ENCODE assay signal across 8 cellular contexts in the genomic region with DNA sequence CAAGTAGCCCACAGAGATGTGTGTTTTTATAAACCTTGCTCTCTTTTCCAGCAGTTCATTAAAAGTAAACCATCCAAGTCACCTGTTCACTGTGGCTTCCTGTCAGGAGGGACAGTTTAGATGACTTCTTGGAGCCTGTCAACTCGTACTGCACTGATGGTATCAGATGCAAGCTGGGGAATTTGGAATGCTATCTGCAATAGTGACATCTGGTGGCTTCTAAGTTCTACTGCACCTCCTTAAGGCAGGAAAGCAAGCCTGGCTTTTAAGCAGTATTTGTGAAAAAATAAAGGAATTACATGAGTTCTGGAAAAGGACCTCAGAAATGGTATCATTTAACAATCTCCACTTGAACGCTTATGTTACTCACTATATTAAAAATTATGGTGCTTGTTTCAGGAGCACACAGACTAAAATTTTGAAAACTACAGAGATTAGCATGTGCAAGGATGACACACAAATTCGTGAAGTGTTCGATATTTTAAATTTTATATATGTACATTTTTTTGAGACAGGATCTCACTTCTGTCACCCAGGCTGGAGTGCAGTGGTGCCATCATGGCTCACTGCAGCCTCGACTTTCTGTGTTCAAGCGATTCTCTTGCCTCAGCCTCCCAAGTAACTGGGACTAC.
DNase-seq lines count a peak whose midpoint lies in the region; ATAC-seq and TF ChIP-seq lines count a peak whose summit lies in the region.

No MANE protein-coding gene starts in this region.

- no peaks in the 10 kb centered on the region for H3K9me3 Mint-ChIP-seq in CD8-positive, alpha-beta T cell
- H3K9me3 Mint-ChIP-seq in activated B cell treated with CpG ODN at 0.5 μM for 24 hours: no peaks in the 10 kb centered on the region

- H3K27me3 Mint-ChIP-seq in CD8-positive, alpha-beta T cell (ENCODE audit: low read depth): no peaks in the 10 kb centered on the region
- H3K27me3 Mint-ChIP-seq in activated B cell treated with CpG ODN at 0.5 μM for 24 hours: peaks cover 2% of the 10 kb centered on the region

- H3K4me3 ChIP-seq in CD8-positive, alpha-beta T cell (ENCODE audit: low read depth, low read length): no peak overlapping the region

- peaks cover 5% of the 10 kb centered on the region for H3K4me1 ChIP-seq in CD8-positive, alpha-beta T cell (ENCODE audit: insufficient read depth, low read length)

- ATAC-seq in CD8-positive, alpha-beta T cell: peak; percentile 71
- ATAC-seq in GM18858 (IDR thresholded peaks at IDR 0.05; ENCODE audit: unreplicated experiment) (peak; percentile 99), HG02943 (IDR thresholded peaks at IDR 0.05; ENCODE audit: low read depth, unreplicated experiment) (peak; percentile 73), activated B cell treated with CpG ODN at 0.5 μM for 24 hours (ENCODE audit: low read depth) (peak; percentile 37), Right ventricle myocardium superior (ENCODE audit: poor library complexity) (peak; percentile 79)

- no peaks in the 10 kb centered on the region for H3K36me3 ChIP-seq in CD8-positive, alpha-beta T cell (ENCODE audit: insufficient read depth, low read length)

- CTCF ChIA-PET in CD8-positive, alpha-beta T cell (lab: Charles Lee): interaction anchor here (1.5 to 2.0 kb wide), 2 partner anchors 8 to 11 kb away, joined by 5 read pairs; no protein-coding TSS in a partner anchor
- CTCF ChIA-PET in activated B cell treated with CpG ODN at 0.5 μM for 24 hours (lab: Charles Lee): no interaction called here

- H3K27me3 ChIP-seq in CD8-positive, alpha-beta T cell (ENCODE audit: insufficient read depth, low read length): no peaks in the 10 kb centered on the region

- peak; percentile 79 for TF ChIP-seq CTCF in CD8-positive, alpha-beta T cell (IDR thresholded peaks at IDR 0.05)
- no peak for TF ChIP-seq CTCF in activated B cell treated with CpG ODN at 0.5 μM for 24 hours (IDR thresholded peaks at IDR 0.05)

- no peaks in the 10 kb centered on the region for H3K36me3 Mint-ChIP-seq in CD8-positive, alpha-beta T cell
- no peaks in the 10 kb centered on the region for H3K36me3 Mint-ChIP-seq in activated B cell treated with CpG ODN at 0.5 μM for 24 hours (ENCODE audit: low read depth)

- peaks cover 4% of the 10 kb centered on the region for H3K4me1 Mint-ChIP-seq in CD8-positive, alpha-beta T cell (ENCODE audit: low read depth)
- H3K4me1 Mint-ChIP-seq in activated B cell treated with CpG ODN at 0.5 μM for 24 hours: no peaks in the 10 kb centered on the region

- no peak overlapping the region for H3K4me3 Mint-ChIP-seq in CD8-positive, alpha-beta T cell
- H3K4me3 Mint-ChIP-seq in activated B cell treated with CpG ODN at 0.5 μM for 24 hours: no peak overlapping the region

- POLR2A ChIA-PET in CD8-positive, alpha-beta T cell (lab: Charles Lee): no interaction called here
- POLR2A ChIA-PET in activated B cell treated with CpG ODN at 0.5 μM for 24 hours (lab: Charles Lee): no interaction called here

- intact Hi-C loops in CD8-positive, alpha-beta T cell (cut with DNase I, micrococcal nuclease): loop anchor here in 1 of 2 experiments (2.0 kb wide), 1 partner anchor 38 kb away; no protein-coding TSS in a partner anchor
- intact Hi-C loops in activated B cell treated with CpG ODN at 0.5 μM for 24 hours (cut with micrococcal nuclease) (loop anchor here (2.0 kb wide), 2 partner anchors 38 to 526 kb away; no protein-coding TSS in a partner anchor), Right ventricle myocardium superior (cut with DNase I) (no loop called here)

- no peak for DNase-seq in CD8-positive, alpha-beta T cell
- DNase-seq in NCI-H1930 (lab: John Stamatoyannopoulos, UW): peak; percentile 27 to 36
- no peak for DNase-seq in activated B cell treated with CpG ODN at 0.5 μM for 24 hours
- DNase-seq in Right ventricle myocardium superior: no peak
- DNase-seq in retina: peak; percentile 58
- no peak for DNase-seq in stimulated activated CD4-positive, alpha-beta T cell treated with anti-CD3 and anti-CD28 coated beads, Interleukin-1b, Interleukin-23, amount 100 ng/mL, for 48 hours

- H3K9me3 ChIP-seq in CD8-positive, alpha-beta T cell (ENCODE audit: low read length): no peaks in the 10 kb centered on the region

- H3K27ac ChIP-seq in CD8-positive, alpha-beta T cell (ENCODE audit: low read depth, low read length): no peak overlapping the region

- no peak overlapping the region for H3K27ac Mint-ChIP-seq in CD8-positive, alpha-beta T cell
- H3K27ac Mint-ChIP-seq in activated B cell treated with CpG ODN at 0.5 μM for 24 hours: no peak overlapping the region

Comparison
In these comparisons a context has a peak if more than half of its experiments do, and no peak if none do; other contexts are left out.
1. ATAC-seq: peak in every context shown above with its lines; median percentile 99 in GM18858; 79 in Right ventricle myocardium superior; 73 in HG02943; 71 in CD8-positive, alpha-beta T cell; 37 in activated B cell treated with CpG ODN at 0.5 μM for 24 hours.
2. DNase-seq: peak in NCI-H1930 (2 of 2) and retina (single experiment); none in CD8-positive, alpha-beta T cell (0 of 7), activated B cell treated with CpG ODN at 0.5 μM for 24 hours (single experiment), Right ventricle myocardium superior (single experiment) and stimulated activated CD4-positive, alpha-beta T cell treated with anti-CD3 and anti-CD28 coated beads, Interleukin-1b, Interleukin-23, amount 100 ng/mL, for 48 hours (single experiment).